8 cellular contexts compared by ENCODE assay signal in the genomic region with DNA sequence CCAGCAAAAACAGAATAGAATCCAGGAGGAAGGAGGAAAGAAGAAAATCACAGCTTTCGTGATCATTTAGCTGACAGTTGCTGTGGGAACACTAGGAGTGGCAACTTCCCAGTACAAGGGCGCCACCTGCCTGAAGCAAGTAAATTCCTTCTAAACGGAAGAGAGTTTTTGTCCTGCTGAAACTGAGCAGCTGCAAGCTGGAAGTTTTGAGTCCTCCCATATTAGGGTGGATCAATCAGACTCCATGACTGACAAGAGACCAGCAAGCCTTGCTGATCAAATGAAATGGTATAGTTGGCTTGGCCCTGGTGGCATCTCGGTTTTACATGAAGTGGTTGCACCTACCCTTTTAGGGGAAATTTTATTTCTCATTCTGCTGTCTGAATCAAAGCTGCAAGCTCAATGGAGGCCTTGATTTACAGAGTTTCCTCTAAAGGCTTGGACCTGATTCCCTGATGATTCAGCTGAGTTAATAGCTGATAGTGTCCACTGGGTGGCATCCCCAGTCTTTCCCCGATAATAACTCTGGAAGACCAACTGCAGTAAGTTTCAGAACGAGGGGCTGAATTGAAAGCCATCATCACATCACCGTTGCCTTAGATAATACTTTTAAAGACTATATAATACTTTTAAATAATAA.
DNase-seq lines count a peak whose midpoint lies in the region; ATAC-seq and TF ChIP-seq lines count a peak whose summit lies in the region.

No MANE protein-coding gene starts in this region.

- TF ChIP-seq CTCF in psoas muscle (IDR thresholded peaks at IDR 0.05), result peak; percentile 64

- peak; percentile 35 for DNase-seq in activated CD4-positive, alpha-beta T cell treated with anti-CD3 and anti-CD28 coated beads for 48 hours
- DNase-seq in activated CD4-positive, alpha-beta T cell treated with anti-CD3 and anti-CD28 coated beads for 4 hours, result no peak
- peak; percentile 59 for DNase-seq in NCI-H226
- DNase-seq in amygdala (lab: John Stamatoyannopoulos, UW), result peak in 43 of 56 donors; percentile 6 to 72 (median 31)
- peak; percentile 54 for DNase-seq in left ventricle myocardium superior
- DNase-seq in psoas muscle, result peak; percentile 67 to 74

- H3K9me3 ChIP-seq in psoas muscle, result no peaks in the 10 kb centered on the region

- no peaks in the 10 kb centered on the region for H3K4me1 ChIP-seq in psoas muscle

- H3K36me3 ChIP-seq in psoas muscle (ENCODE audit: insufficient read depth in 1 of 2, low read depth in 1 of 2), result no peaks in the 10 kb centered on the region

- intact Hi-C loops in left ventricle myocardium superior (cut with micrococcal nuclease), result no loop called here
- intact Hi-C loops in psoas muscle (cut with DNase I), result loop anchor here (2.0 to 10.0 kb wide), 4 partner anchors 769 to 1045 kb away; no protein-coding TSS in a partner anchor

- H3K4me3 ChIP-seq in psoas muscle, result no peak overlapping the region

- H3K27me3 ChIP-seq in psoas muscle (ENCODE audit: insufficient read depth in 3 of 3, low read length in 2 of 3), result no peaks in the 10 kb centered on the region

- WGBS in psoas muscle, 3 donors, result 34 to 45% (median 45%) methylated on average over 7 of the region's 7 CpGs

- ATAC-seq in HG02885 (IDR thresholded peaks at IDR 0.05; ENCODE audit: poor library complexity, unreplicated experiment) (peak; percentile 79), left ventricle myocardium superior (peak; percentile 88), psoas muscle (peak; percentile 47 to 85 (median 66)), GM19397 (IDR thresholded peaks at IDR 0.05; ENCODE audit: unreplicated experiment) (no peak)

- no peak overlapping the region for H3K27ac ChIP-seq in psoas muscle

Comparison
In these comparisons a context has a peak if more than half of its experiments do, and no peak if none do; other contexts are left out.
1. DNase-seq: peak in activated CD4-positive, alpha-beta T cell treated with anti-CD3 and anti-CD28 coated beads for 48 hours (single experiment), NCI-H226 (single experiment), amygdala (43 of 56), left ventricle myocardium superior (single experiment) and psoas muscle (2 of 2); none in activated CD4-positive, alpha-beta T cell treated with anti-CD3 and anti-CD28 coated beads for 4 hours (0 of 2).